1 cellular context compared by ENCODE assay signal in genomic region chr20:17683218-17684076, GRCh38.
TF ChIP-seq lines count a peak whose summit lies in the region.

No MANE protein-coding gene starts in this region.

TF ChIP-seq in K562, 482 proteins besides CTCF, POLR2A, EP300 and RAD21:
- TF ChIP-seq ZNF24 (IDR thresholded peaks at IDR 0.05) = peak; percentile 82
- no peak for TF ChIP-seq HIVEP1 (CRISPR knock-in tag; IDR thresholded peaks at IDR 0.05)
- no peak for TF ChIP-seq PHF21A (IDR thresholded peaks at IDR 0.05; ENCODE audit: borderline replicate concordance, low read depth)
- no peak for TF ChIP-seq PHB2 (IDR thresholded peaks at IDR 0.05; ENCODE audit: low read depth)
